8 cellular contexts compared by ENCODE assay signal in the genomic region with DNA sequence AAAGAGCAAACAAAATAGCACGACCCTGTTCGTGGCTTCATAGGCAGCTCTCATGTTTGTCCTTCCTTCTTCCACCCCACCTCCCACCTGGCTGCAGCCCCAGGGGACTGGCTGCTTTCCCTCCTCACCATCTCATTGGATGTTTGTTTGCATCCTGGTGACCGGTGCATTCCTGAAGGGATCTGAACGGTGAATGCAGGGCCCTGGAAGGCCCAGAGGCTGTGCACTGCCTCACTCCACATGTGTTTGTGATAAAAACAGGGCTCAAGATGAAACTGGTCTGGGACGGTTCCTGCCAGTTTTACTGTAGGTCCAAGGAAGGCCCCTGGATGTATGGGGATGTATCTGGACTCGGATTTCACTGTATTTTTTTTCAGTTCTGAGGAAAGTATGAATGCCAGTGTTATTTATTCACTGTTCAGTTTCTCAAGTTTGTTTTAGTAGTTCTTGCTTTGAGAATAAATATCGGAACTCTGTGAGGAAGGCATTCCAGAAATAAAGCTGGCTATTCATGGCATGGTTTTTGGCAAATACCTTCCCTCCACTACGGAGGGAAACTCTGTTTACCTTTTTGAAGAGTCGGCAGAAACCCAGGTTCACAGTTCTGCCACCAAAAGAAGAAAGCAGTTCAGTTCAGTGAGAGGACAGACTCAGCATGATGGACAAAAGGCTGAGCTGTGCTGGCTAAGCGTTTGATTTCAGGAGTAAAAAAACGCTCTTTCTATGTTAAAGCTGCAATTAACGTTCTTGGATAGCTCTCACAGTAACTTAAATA. TPM values are rescaled to one million over a fixed set of nuclear protein-coding genes. Genes with fewer than 3 reads are reported as not detected.
DNase-seq lines count a peak whose midpoint lies in the region; ATAC-seq, FAIRE-seq and TF ChIP-seq lines count a peak whose summit lies in the region.

No MANE protein-coding gene starts in this region.

- WGBS in pancreas, 2 donors = 54 to 55% methylated on average over 12 of the region's 12 CpGs

- peaks cover 0 to 5% of the 10 kb centered on the region in 2 donors for H3K27me3 Mint-ChIP-seq in natural killer cell treated with Interleukin-12 subunit alpha and Interleukin-12 subunit beta and Interleukin-15 and Interleukin-18, amount 100 ng/mL, for 72 hours

- no peak overlapping the region for H3K4me3 Mint-ChIP-seq in natural killer cell treated with Interleukin-12 subunit alpha and Interleukin-12 subunit beta and Interleukin-15 and Interleukin-18, amount 100 ng/mL, for 72 hours

- ATAC-seq in pancreas = peak; percentile 47 to 88 (median 76)
- ATAC-seq in natural killer cell treated with Interleukin-12 subunit alpha and Interleukin-12 subunit beta and Interleukin-15 and Interleukin-18, amount 100 ng/mL, for 72 hours = no peak

- intact Hi-C loops in pancreas (cut with DNase I) = no loop called here

- peak overlapping the region in 2 of 4 donors; percentile 43 to 55 for H3K27ac ChIP-seq in pancreas

- H3K9me3 Mint-ChIP-seq in natural killer cell treated with Interleukin-12 subunit alpha and Interleukin-12 subunit beta and Interleukin-15 and Interleukin-18, amount 100 ng/mL, for 72 hours = no peaks in the 10 kb centered on the region

- no peak for TF ChIP-seq CTCF in fibroblast of villous mesenchyme (IDR thresholded peaks at IDR 0.05; ENCODE audit: insufficient read depth, low read depth, low read length)
- TF ChIP-seq CTCF in pancreas (IDR thresholded peaks at IDR 0.05) = no peak

- H3K36me3 Mint-ChIP-seq in natural killer cell treated with Interleukin-12 subunit alpha and Interleukin-12 subunit beta and Interleukin-15 and Interleukin-18, amount 100 ng/mL, for 72 hours = no peaks in the 10 kb centered on the region

- H3K4me3 ChIP-seq in fibroblast of villous mesenchyme (ENCODE audit: low read depth, low read length) (no peak overlapping the region), pancreas (no peak overlapping the region)

- DNase-seq in ELF-1 (ENCODE audit: low read depth, low spot score) (peak; percentile 97), RPMI7951 (ENCODE audit: low read depth) (peak; percentile 86), fibroblast of villous mesenchyme (ENCODE audit: low read depth) (peak; percentile 68), pancreas (peak in 3 of 6 donors; percentile 27 to 39 (median 35)), NCI-H748 (lab: John Stamatoyannopoulos, UW; ENCODE audit: unreplicated experiment) (no peak), activated gamma-delta T cell (lab: John Stamatoyannopoulos, UW) (no peak)
- no peak for DNase-seq in natural killer cell treated with Interleukin-12 subunit alpha and Interleukin-12 subunit beta and Interleukin-15 and Interleukin-18, amount 100 ng/mL, for 72 hours (ENCODE audit: low spot score)
- DNase-seq in effector CD4-positive, alpha-beta T cell = no peak

- H3K27ac Mint-ChIP-seq in natural killer cell treated with Interleukin-12 subunit alpha and Interleukin-12 subunit beta and Interleukin-15 and Interleukin-18, amount 100 ng/mL, for 72 hours = peak overlapping the region in 1 of 2 donors; percentile 53

- H3K4me1 ChIP-seq in pancreas = no peaks in the 10 kb centered on the region

- H3K27me3 ChIP-seq in pancreas = no peaks in the 10 kb centered on the region

- FAIRE-seq in pancreas (lab: Jason Lieb, UNC) = no peak

- H3K9me3 ChIP-seq in pancreas = no peaks in the 10 kb centered on the region

- peaks cover 4 to 6% of the 10 kb centered on the region in 2 donors for H3K4me1 Mint-ChIP-seq in natural killer cell treated with Interleukin-12 subunit alpha and Interleukin-12 subunit beta and Interleukin-15 and Interleukin-18, amount 100 ng/mL, for 72 hours (ENCODE audit: low read depth in 2 of 2)

- H3K36me3 ChIP-seq in pancreas = no peaks in the 10 kb centered on the region

RNA-seq across cellular contexts. Expression of gene CNN3, which starts 42.6 kb away (rescaled TPM):
- 315 and 321 TPM in 2 replicates for total RNA-seq in RPMI7951 (2014; rRNA removed; shearing (Covaris generic))
- total RNA-seq in fibroblast of villous mesenchyme (354 and 485 TPM in 2 replicates), pancreas (100 to 1,000 TPM in 2 of 6 donors, 10 to 100 TPM in 4; 31.7 to 143 (median 53.6) TPM)
- 10 to 100 TPM; 33.6 to 49.4 TPM for polyA plus RNA-seq in pancreas
- under 1 TPM in 1 of 2 donors, not detected in 1; 0.50 TPM for total RNA-seq in natural killer cell treated with Interleukin-12 subunit alpha and Interleukin-12 subunit beta and Interleukin-15 and Interleukin-18, amount 100 ng/mL, for 72 hours

Comparison
In these comparisons a context has a peak if more than half of its experiments do, and no peak if none do; other contexts are left out.
1. DNase-seq: peak in ELF-1 (single experiment), RPMI7951 (single experiment) and fibroblast of villous mesenchyme (single experiment); none in NCI-H748 (single experiment), natural killer cell treated with Interleukin-12 subunit alpha and Interleukin-12 subunit beta and Interleukin-15 and Interleukin-18, amount 100 ng/mL, for 72 hours (single experiment), effector CD4-positive, alpha-beta T cell (single experiment) and activated gamma-delta T cell (single experiment).
2. ATAC-seq: peak in pancreas (4 of 4); none in natural killer cell treated with Interleukin-12 subunit alpha and Interleukin-12 subunit beta and Interleukin-15 and Interleukin-18, amount 100 ng/mL, for 72 hours (0 of 2).
3. RNA of gene CNN3, which starts 42.6 kb away (total RNA-seq): 354 to 485 TPM in fibroblast of villous mesenchyme, 315 to 321 TPM in RPMI7951 and 31.7 to 143 TPM in pancreas; 0.50 TPM in natural killer cell treated with Interleukin-12 subunit alpha and Interleukin-12 subunit beta and Interleukin-15 and Interleukin-18, amount 100 ng/mL, for 72 hours; every median in the first group is over 10 times any median in the second.